ENCODE assay signal across 9 cellular contexts in the genomic region with DNA sequence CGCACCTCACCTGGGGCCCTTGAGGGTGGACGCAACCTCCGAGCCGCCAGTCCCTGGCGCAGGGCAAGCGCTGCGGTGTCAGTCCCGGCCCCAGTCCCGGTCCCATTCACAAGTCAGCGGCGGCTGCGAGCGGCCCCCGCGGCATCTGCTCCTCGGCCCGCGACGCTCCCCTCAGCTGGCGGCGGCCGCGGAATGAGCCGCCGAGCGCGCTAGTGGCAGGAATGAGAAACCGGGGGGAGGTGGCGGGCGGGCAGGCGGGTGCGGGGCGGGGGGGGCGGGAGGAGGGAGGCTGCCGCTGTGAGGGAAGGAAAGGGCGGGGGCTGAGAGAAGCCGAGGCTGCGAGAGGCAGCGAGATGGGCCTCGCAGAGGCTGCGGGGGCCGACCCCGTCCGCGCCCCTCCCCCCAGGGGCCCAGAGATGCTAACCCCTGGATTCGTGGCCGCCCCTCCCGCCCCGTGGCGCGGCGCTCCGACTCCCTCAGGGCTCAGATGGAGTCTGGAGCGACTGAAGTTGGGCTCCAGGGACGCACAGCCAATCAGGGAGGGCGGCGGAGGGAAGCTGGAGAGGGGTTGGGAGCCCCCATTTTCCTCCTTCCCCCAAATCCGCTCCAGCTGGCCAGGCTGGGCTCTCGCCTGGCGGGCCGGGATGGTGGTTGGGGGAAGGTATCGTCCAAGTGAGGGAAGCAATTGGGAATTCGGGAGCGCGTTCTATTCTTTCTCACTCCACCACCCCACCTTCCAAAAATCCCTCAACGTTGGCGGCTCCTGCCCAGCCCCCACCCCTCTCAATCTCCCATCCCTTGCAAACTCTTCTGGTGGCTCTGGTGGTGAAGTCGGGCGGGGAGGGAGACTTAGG. TPM values are rescaled to one million over a fixed set of nuclear protein-coding genes. Genes with fewer than 3 reads are reported as not detected.
DNase-seq lines count a peak whose midpoint lies in the region; ATAC-seq and TF ChIP-seq lines count a peak whose summit lies in the region.
"Had no signal": no experiment of that assay in that cellular context is flagged by ENCODE, and none has a peak within 500 bp of the region (broad histone marks: within the 10 kb centered on the region; RNA-seq: fewer than 3 reads in every experiment).

A gene with protein sequence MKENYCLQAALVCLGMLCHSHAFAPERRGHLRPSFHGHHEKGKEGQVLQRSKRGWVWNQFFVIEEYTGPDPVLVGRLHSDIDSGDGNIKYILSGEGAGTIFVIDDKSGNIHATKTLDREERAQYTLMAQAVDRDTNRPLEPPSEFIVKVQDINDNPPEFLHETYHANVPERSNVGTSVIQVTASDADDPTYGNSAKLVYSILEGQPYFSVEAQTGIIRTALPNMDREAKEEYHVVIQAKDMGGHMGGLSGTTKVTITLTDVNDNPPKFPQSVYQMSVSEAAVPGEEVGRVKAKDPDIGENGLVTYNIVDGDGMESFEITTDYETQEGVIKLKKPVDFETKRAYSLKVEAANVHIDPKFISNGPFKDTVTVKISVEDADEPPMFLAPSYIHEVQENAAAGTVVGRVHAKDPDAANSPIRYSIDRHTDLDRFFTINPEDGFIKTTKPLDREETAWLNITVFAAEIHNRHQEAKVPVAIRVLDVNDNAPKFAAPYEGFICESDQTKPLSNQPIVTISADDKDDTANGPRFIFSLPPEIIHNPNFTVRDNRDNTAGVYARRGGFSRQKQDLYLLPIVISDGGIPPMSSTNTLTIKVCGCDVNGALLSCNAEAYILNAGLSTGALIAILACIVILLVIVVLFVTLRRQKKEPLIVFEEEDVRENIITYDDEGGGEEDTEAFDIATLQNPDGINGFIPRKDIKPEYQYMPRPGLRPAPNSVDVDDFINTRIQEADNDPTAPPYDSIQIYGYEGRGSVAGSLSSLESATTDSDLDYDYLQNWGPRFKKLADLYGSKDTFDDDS (minus strand): TSS at position 194 of the 854 bp plus-strand sequence. CDS start 117,194 bp downstream, outside the sequence.

- peak within 1 kb of the TSS; percentile 97 for H3K4me3 Mint-ChIP-seq in osteocyte (ENCODE audit: unreplicated experiment)
- H3K4me3 Mint-ChIP-seq: central memory CD8-positive, alpha-beta T cell had no signal

- peak within 1 kb of the TSS in 5 of 11 experiments; percentile 3 to 36 (median 21); a peak in 6 of 22 replicates for H3K27ac ChIP-seq in BLaER1 treated with 17β-estradiol and CSF1 and Interleukin-3, amounts not matched to agents 10 nM and 100 nM
- no peak within 1 kb of the TSS for H3K27ac ChIP-seq in Karpas-422 (ENCODE audit: low read length)

- H3K27me3 ChIP-seq in BLaER1 treated with 17β-estradiol and CSF1 and Interleukin-3, amounts not matched to agents 10 nM and 100 nM = peaks cover 68 to 84% (median 82%) of the 10 kb centered on the region in 11 experiments
- H3K27me3 ChIP-seq in Karpas-422 (ENCODE audit: low read length) = no peaks in the 10 kb centered on the region

- peaks cover 10% of the 10 kb centered on the region for H3K36me3 Mint-ChIP-seq in osteocyte (ENCODE audit: unreplicated experiment)

- H3K9me3 ChIP-seq in BLaER1 treated with 17β-estradiol and CSF1 and Interleukin-3, amounts not matched to agents 10 nM and 100 nM (replicated peaks in 1 of 11) = peaks cover 21 to 38% (median 25%) of the 10 kb centered on the region in 11 experiments
- H3K9me3 ChIP-seq in Karpas-422 (ENCODE audit: low read length) = no peaks in the 10 kb centered on the region

- TF ChIP-seq CTCF in osteocyte (IDR thresholded peaks at IDR 0.05) = peak; percentile 64

- H3K9ac ChIP-seq in BLaER1 treated with 17β-estradiol and CSF1 and Interleukin-3, amounts not matched to agents 10 nM and 100 nM = peak within 1 kb of the TSS in 10 of 11 experiments; percentile 10 to 64 (median 53); a peak in 16 of 22 replicates
- H3K9ac ChIP-seq in Karpas-422 (ENCODE audit: low read length) = no peak within 1 kb of the TSS

- DNase-seq in SW480 (ENCODE audit: low spot score) (peak; percentile 38), Right ventricle myocardium inferior (ENCODE audit: missing footprints) (peak; percentile 74), osteocyte (ENCODE audit: extremely low spot score, unreplicated experiment) (peak; percentile 93), NCI-H1694 treated with DMSO at 0.1 percent for 48 hours (lab: John Stamatoyannopoulos, UW) (no peak), Karpas-422 (no peak)

- H4K20me1 ChIP-seq in BLaER1 treated with 17β-estradiol and CSF1 and Interleukin-3, amounts not matched to agents 10 nM and 100 nM = peaks cover 0 to 14% (median 0%) of the 10 kb centered on the region in 11 experiments; a peak in 3 of 22 replicates
- H4K20me1 ChIP-seq in Karpas-422 (ENCODE audit: insufficient read depth, low read depth, low read length) = no peaks in the 10 kb centered on the region

- no peaks in the 10 kb centered on the region for H3K36me3 ChIP-seq in BLaER1 treated with 17β-estradiol and CSF1 and Interleukin-3, amounts not matched to agents 10 nM and 100 nM
- H3K36me3 ChIP-seq in Karpas-422 (ENCODE audit: insufficient read depth, low read length) = no peaks in the 10 kb centered on the region

- peaks cover 7 to 34% (median 12%) of the 10 kb centered on the region in 10 experiments; a peak in 13 of 20 replicates for H3K4me1 ChIP-seq in BLaER1 treated with 17β-estradiol and CSF1 and Interleukin-3, amounts not matched to agents 10 nM and 100 nM
- H3K4me1 ChIP-seq in Karpas-422 (ENCODE audit: low read length) = peaks cover 5% of the 10 kb centered on the region

- no peaks in the 10 kb centered on the region for H3K27me3 Mint-ChIP-seq in osteocyte (ENCODE audit: unreplicated experiment)

- no peaks in the 10 kb centered on the region for H3K9me2 ChIP-seq in Karpas-422 (replicated peaks; ENCODE audit: insufficient read depth, low read length)

- no peaks in the 10 kb centered on the region for H3K79me2 ChIP-seq in Karpas-422 (ENCODE audit: low read length)

- no peak within 1 kb of the TSS for H2AFZ ChIP-seq in Karpas-422 (ENCODE audit: low read length)

- H3K4me1 Mint-ChIP-seq in osteocyte (ENCODE audit: unreplicated experiment) = peaks cover 45% of the 10 kb centered on the region
- H3K4me1 Mint-ChIP-seq: central memory CD8-positive, alpha-beta T cell had no signal

- peak within 1 kb of the TSS; percentile 50 to 68 (median 59) for H3K4me3 ChIP-seq in BLaER1 treated with 17β-estradiol and CSF1 and Interleukin-3, amounts not matched to agents 10 nM and 100 nM
- no peak within 1 kb of the TSS for H3K4me3 ChIP-seq in Karpas-422 (ENCODE audit: low read length)

- ATAC-seq in Right ventricle myocardium inferior = peak; percentile 64
- ATAC-seq in GM21723 (IDR thresholded peaks at IDR 0.05; ENCODE audit: unreplicated experiment) = no peak
- ATAC-seq in GM21576 (IDR thresholded peaks at IDR 0.05; ENCODE audit: unreplicated experiment) = no peak

- intact Hi-C loops in Right ventricle myocardium inferior (cut with DNase I) = loop anchor here (5.0 to 10.0 kb wide), 2 partner anchors 193 to 1150 kb away; no protein-coding TSS in a partner anchor

- H3K27ac Mint-ChIP-seq in osteocyte (ENCODE audit: unreplicated experiment) = peak within 1 kb of the TSS; percentile 98

- no peaks in the 10 kb centered on the region for H3K9me3 Mint-ChIP-seq in osteocyte (ENCODE audit: unreplicated experiment)

- H3K4me2 ChIP-seq in BLaER1 treated with 17β-estradiol and CSF1 and Interleukin-3, amounts not matched to agents 10 nM and 100 nM = peak within 1 kb of the TSS; percentile 72 to 96 (median 81)
- H3K4me2 ChIP-seq in Karpas-422 (ENCODE audit: low read depth, low read length, poor library complexity, severe bottlenecking) = no peak within 1 kb of the TSS

RNA-seq across cellular contexts. Expression of the gene that starts here (rescaled TPM):
- total RNA-seq in Right ventricle myocardium inferior (8.8 TPM), osteocyte (560 and 587 TPM in 2 replicates)
- not detected in 2 replicates for total RNA-seq in Karpas-422 (2014; rRNA removed; shearing (Covaris generic); ENCODE audit: low replicate concordance)

Comparison
In these comparisons a context has a peak if more than half of its experiments do, and no peak if none do; other contexts are left out.
1. RNA of the gene that starts here (total RNA-seq): 560 to 587 TPM in osteocyte; 8.8 TPM in Right ventricle myocardium inferior (single experiment) and not detected in Karpas-422; every median in the first group is over 10 times any median in the second.
2. DNase-seq: peak in SW480 (single experiment), Right ventricle myocardium inferior (single experiment) and osteocyte (single experiment); none in NCI-H1694 treated with DMSO at 0.1 percent for 48 hours (single experiment) and Karpas-422 (single experiment).